1 cellular context compared by ENCODE assay signal in the genomic region with DNA sequence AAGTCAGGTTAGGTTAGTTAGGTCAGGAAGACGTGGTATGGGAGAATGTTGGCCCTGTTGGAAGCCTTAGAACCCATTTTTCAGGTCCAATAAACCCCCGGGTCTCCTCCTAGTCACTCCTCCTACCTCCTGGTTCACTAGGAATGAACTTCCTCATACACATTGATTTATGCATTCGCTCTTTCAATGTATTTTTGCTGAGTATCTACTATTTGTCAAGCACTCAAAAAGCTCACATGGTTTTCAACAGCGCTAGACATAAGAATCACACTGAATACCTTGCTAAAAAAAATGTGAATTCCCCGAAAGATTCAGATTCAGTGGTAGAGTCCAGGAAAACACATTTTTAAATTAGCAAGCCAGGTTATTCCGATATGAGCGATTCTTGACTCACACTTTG.
A peak's percentile ranks its signal among the peaks of the same experiment; 100 is the strongest.
TF ChIP-seq lines count a peak whose summit lies in the region.

No MANE protein-coding gene starts in this region.

TF ChIP-seq in K562, 482 proteins besides CTCF, POLR2A, EP300 and RAD21 (continued from another document):
- no peak for TF ChIP-seq ILF3 (IDR thresholded peaks at IDR 0.05; ENCODE audit: borderline replicate concordance)
- TF ChIP-seq ZNF316 (IDR thresholded peaks at IDR 0.05) = peak; percentile 67
- TF ChIP-seq ZC3H4 (CRISPR knock-in tag; IDR thresholded peaks at IDR 0.05; ENCODE audit: borderline replicate concordance) = no peak
